7 cellular contexts compared by ENCODE assay signal in genomic region chr3:190586631-190587000, GRCh38.
DNase-seq lines count a peak whose midpoint lies in the region; ATAC-seq and TF ChIP-seq lines count a peak whose summit lies in the region.

No MANE protein-coding gene starts in this region.

- DNase-seq in SK-MEL-5 (ENCODE audit: low read depth, low spot score), result peak; percentile 50
- DNase-seq in epithelial cell of prostate (ENCODE audit: low read depth, low spot score), result peak; percentile 63
- DNase-seq in stimulated activated CD4-positive, alpha-beta T cell treated with anti-CD3 and anti-CD28 coated beads, Interleukin-15, amount 100 ng/mL, for 24 hours, result peak; percentile 56
- DNase-seq in Peyer's patch, result no peak
- no peak for DNase-seq in NCI-H2227 (lab: John Stamatoyannopoulos, UW; ENCODE audit: unreplicated experiment)

- H3K4me3 ChIP-seq in Peyer's patch, result no peak overlapping the region

- ATAC-seq in GM18868 (IDR thresholded peaks at IDR 0.05; ENCODE audit: unreplicated experiment), result peak; percentile 47
- ATAC-seq in HG02798 (IDR thresholded peaks at IDR 0.05; ENCODE audit: poor library complexity, unreplicated experiment), result peak; percentile 76

- H3K27ac ChIP-seq in epithelial cell of prostate (peak overlapping the region; percentile 93), Peyer's patch (no peak overlapping the region)

- TF ChIP-seq POLR2A in Peyer's patch (IDR thresholded peaks at IDR 0.05), result no peak

- no peaks in the 10 kb centered on the region for H3K36me3 ChIP-seq in Peyer's patch

- H3K9me3 ChIP-seq in Peyer's patch, result no peaks in the 10 kb centered on the region

- in situ Hi-C loops in SK-MEL-5 (cut with HindIII; ENCODE audit: low pct_unique_long_range_greater_than_20kb, low sequenced_read_pairs), result no loop called here

- H3K4me1 ChIP-seq in Peyer's patch, result no peaks in the 10 kb centered on the region

- no peaks in the 10 kb centered on the region for H3K27me3 ChIP-seq in Peyer's patch

- TF ChIP-seq CTCF in Peyer's patch (IDR thresholded peaks at IDR 0.05), result no peak

Comparison
In these comparisons a context has a peak if more than half of its experiments do, and no peak if none do; other contexts are left out.
1. DNase-seq: peak in SK-MEL-5 (single experiment), epithelial cell of prostate (single experiment) and stimulated activated CD4-positive, alpha-beta T cell treated with anti-CD3 and anti-CD28 coated beads, Interleukin-15, amount 100 ng/mL, for 24 hours (single experiment); none in Peyer's patch (0 of 3) and NCI-H2227 (single experiment).